ENCODE assay signal across 22 cellular contexts in the genomic region with DNA sequence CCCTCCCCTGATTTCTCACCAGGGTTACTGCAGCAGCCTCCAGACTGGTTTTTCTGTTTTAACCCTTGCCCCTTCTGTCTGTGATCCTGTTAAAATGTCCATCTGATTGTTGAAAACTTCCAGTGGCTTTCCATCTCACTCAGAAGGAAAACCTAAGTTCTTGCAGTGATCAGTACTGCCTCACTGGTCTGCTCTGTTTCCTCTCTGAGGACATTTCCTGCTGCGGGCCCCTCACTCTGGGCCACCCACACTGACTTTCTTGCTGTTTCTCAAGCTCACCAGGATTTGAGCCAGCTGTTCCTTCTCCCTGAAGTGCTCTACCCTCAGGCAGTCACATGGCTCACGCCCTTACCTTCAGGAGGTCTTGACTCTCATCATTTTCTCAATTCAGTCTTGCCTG. TPM values are rescaled to one million over a fixed set of nuclear protein-coding genes. Genes with fewer than 3 reads are reported as not detected.
"Had no signal": no experiment of that assay in that cellular context is flagged by ENCODE, and none has a peak within 500 bp of the region (broad histone marks: within the 10 kb centered on the region; RNA-seq: fewer than 3 reads in every experiment).

No MANE protein-coding gene starts in this region.

- FAIRE-seq: astrocyte, small intestine had no signal

- DNase-seq: activated CD4-positive, alpha-beta T cell treated with anti-CD3 and anti-CD28 coated beads for 1 hour; activated CD4-positive, alpha-beta T cell treated with anti-CD3 and anti-CD28 coated beads, Interleukin-2, amount 50 U/mL, for 48 hours; activated naive CD4-positive, alpha-beta T cell treated with anti-CD3 and anti-CD28 coated beads, Interleukin-2, amount 10 ng/mL, durations not matched to agents 7 days and 5 days; activated T-cell treated with anti-CD3 and anti-CD28 coated beads, Interleukin-2, amount 50 U/mL, for 24 hours; dorsolateral prefrontal cortex; endodermal cell; islet precursor cell; left ventricle myocardium inferior; natural killer cell; small intestine; stimulated activated naive CD8-positive, alpha-beta T cell treated with anti-CD3 and anti-CD28 coated beads, Interleukin-15, amount 100 ng/mL, for 72 hours; T-helper 1 cell had no signal

- H3K27ac ChIP-seq: cardiac muscle cell, dorsolateral prefrontal cortex, hepatocyte, left ventricle myocardium inferior, right atrium auricular region, thoracic aorta, VCaP had no signal

- H3K4me2 ChIP-seq: hepatocyte had no signal

- H3K36me3 Mint-ChIP-seq: activated naive CD4-positive, alpha-beta T cell treated with anti-CD3 and anti-CD28 coated beads, Interleukin-2, amount 10 ng/mL, durations not matched to agents 7 days and 5 days; natural killer cell had no signal

- H3K27me3 ChIP-seq: cardiac muscle cell, dorsolateral prefrontal cortex, hepatocyte, right atrium auricular region had no signal

- H3K4me3 ChIP-seq: cardiac muscle cell, dorsolateral prefrontal cortex, hepatocyte, left ventricle myocardium inferior, right atrium auricular region, thoracic aorta had no signal

- H3K4me1 Mint-ChIP-seq: natural killer cell; stimulated activated naive CD8-positive, alpha-beta T cell treated with anti-CD3 and anti-CD28 coated beads, Interleukin-15, amount 100 ng/mL, for 72 hours had no signal

- H3K4me1 ChIP-seq: left ventricle myocardium inferior, right atrium auricular region had no signal

- H3K27ac Mint-ChIP-seq: activated naive CD4-positive, alpha-beta T cell treated with anti-CD3 and anti-CD28 coated beads, Interleukin-2, amount 10 ng/mL, durations not matched to agents 7 days and 5 days; activated T-cell treated with anti-CD3 and anti-CD28 coated beads, Interleukin-2, amount 50 U/mL, for 24 hours; endodermal cell; natural killer cell; stimulated activated naive CD8-positive, alpha-beta T cell treated with anti-CD3 and anti-CD28 coated beads, Interleukin-15, amount 100 ng/mL, for 72 hours had no signal

- H3K9me3 ChIP-seq: left ventricle myocardium inferior, right atrium auricular region, thoracic aorta had no signal

- H3K4me3 Mint-ChIP-seq: activated naive CD4-positive, alpha-beta T cell treated with anti-CD3 and anti-CD28 coated beads, Interleukin-2, amount 10 ng/mL, durations not matched to agents 7 days and 5 days; activated T-cell treated with anti-CD3 and anti-CD28 coated beads, Interleukin-2, amount 50 U/mL, for 24 hours; endodermal cell; natural killer cell; stimulated activated naive CD8-positive, alpha-beta T cell treated with anti-CD3 and anti-CD28 coated beads, Interleukin-15, amount 100 ng/mL, for 72 hours had no signal

- H3K79me2 ChIP-seq: hepatocyte had no signal

- H3K9me3 Mint-ChIP-seq: activated naive CD4-positive, alpha-beta T cell treated with anti-CD3 and anti-CD28 coated beads, Interleukin-2, amount 10 ng/mL, durations not matched to agents 7 days and 5 days; activated T-cell treated with anti-CD3 and anti-CD28 coated beads, Interleukin-2, amount 50 U/mL, for 24 hours; endodermal cell; natural killer cell; stimulated activated naive CD8-positive, alpha-beta T cell treated with anti-CD3 and anti-CD28 coated beads, Interleukin-15, amount 100 ng/mL, for 72 hours had no signal

- ATAC-seq: natural killer cell; stimulated activated naive CD8-positive, alpha-beta T cell treated with anti-CD3 and anti-CD28 coated beads, Interleukin-15, amount 100 ng/mL, for 72 hours had no signal

- H2AFZ ChIP-seq: hepatocyte had no signal

- H3K27me3 Mint-ChIP-seq: activated naive CD4-positive, alpha-beta T cell treated with anti-CD3 and anti-CD28 coated beads, Interleukin-2, amount 10 ng/mL, durations not matched to agents 7 days and 5 days; activated T-cell treated with anti-CD3 and anti-CD28 coated beads, Interleukin-2, amount 50 U/mL, for 24 hours; stimulated activated naive CD8-positive, alpha-beta T cell treated with anti-CD3 and anti-CD28 coated beads, Interleukin-15, amount 100 ng/mL, for 72 hours had no signal

- H3K36me3 ChIP-seq: cardiac muscle cell, left ventricle myocardium inferior, right atrium auricular region, thoracic aorta had no signal

RNA-seq across cellular contexts. Expression of gene GRK7, which starts 1.7 kb away (rescaled TPM):
- total RNA-seq: astrocyte, cardiac muscle cell, endodermal cell, epithelial cell of proximal tubule, glomerular endothelial cell, left ventricle myocardium inferior, mucosa of gallbladder, thoracic aorta, ureter had no signal
- polyA plus RNA-seq: cardiac muscle cell, hepatocyte, small intestine had no signal
